ENCODE assay signal across 16 cellular contexts in genomic region chr6:44732243-44732642, GRCh38.
A peak's percentile ranks its signal among the peaks of the same experiment; 100 is the strongest.
DNase-seq lines count a peak whose midpoint lies in the region; ATAC-seq and TF ChIP-seq lines count a peak whose summit lies in the region.
"Had no signal": no experiment of that assay in that cellular context is flagged by ENCODE, and none has a peak within 500 bp of the region (broad histone marks: within the 10 kb centered on the region; RNA-seq: fewer than 3 reads in every experiment).

No MANE protein-coding gene starts in this region.

- intact Hi-C loops in Right ventricle myocardium inferior (cut with DNase I): no loop called here
- intact Hi-C loops in PC-3 (cut with micrococcal nuclease): loop anchor here (5.0 kb wide), 2 partner anchors 75 to 1190 kb away; no protein-coding TSS in a partner anchor

- CTCF ChIA-PET in PC-3 (lab: Charles Lee): no interaction called here

- ATAC-seq in Right ventricle myocardium inferior (no peak), GM18502 (IDR thresholded peaks at IDR 0.05; ENCODE audit: poor library complexity, unreplicated experiment) (no peak), PC-3 (no peak), GM18519 (IDR thresholded peaks at IDR 0.05; ENCODE audit: low FRiP score, unreplicated experiment) (no peak)
- ATAC-seq: HCT116 had no signal

- no peaks in the 10 kb centered on the region for H3K27me3 Mint-ChIP-seq in neural crest cell (ENCODE audit: low read depth)
- H3K27me3 Mint-ChIP-seq: CD4-positive, alpha-beta T cell had no signal

- H3K4me2 ChIP-seq in PC-3 (ENCODE audit: low read length): no peak overlapping the region
- H3K4me2 ChIP-seq: BLaER1 treated with 17β-estradiol and CSF1 and Interleukin-3, amounts not matched to agents 10 nM and 100 nM had no signal

- no peaks in the 10 kb centered on the region for H4K20me1 ChIP-seq in PC-3 (ENCODE audit: low read length)
- H4K20me1 ChIP-seq: BLaER1 treated with 17β-estradiol and CSF1 and Interleukin-3, amounts not matched to agents 10 nM and 100 nM had no signal

- peaks cover 8% of the 10 kb centered on the region for H3K4me1 Mint-ChIP-seq in neural crest cell

- no peak for TF ChIP-seq CTCF in right atrium auricular region (IDR thresholded peaks at IDR 0.05)
- TF ChIP-seq CTCF in VCaP (conservative IDR thresholded peaks at IDR 0.05): no peak
- TF ChIP-seq CTCF in neural crest cell (conservative IDR thresholded peaks at IDR 0.05): no peak
- no peak for TF ChIP-seq CTCF in PC-3 (conservative IDR thresholded peaks at IDR 0.05; ENCODE audit: low read depth, low read length)

- no peak overlapping the region for H2AFZ ChIP-seq in PC-3 (ENCODE audit: low read length)
- H2AFZ ChIP-seq: GM23248 had no signal

- H3K4me3 Mint-ChIP-seq in neural crest cell: no peak overlapping the region
- H3K4me3 Mint-ChIP-seq: CD4-positive, alpha-beta T cell had no signal

- peak overlapping the region; percentile 36 for H3K27ac Mint-ChIP-seq in neural crest cell (ENCODE audit: unreplicated experiment)
- H3K27ac Mint-ChIP-seq: CD4-positive, alpha-beta T cell had no signal

- H3K27ac ChIP-seq in right atrium auricular region (no peak overlapping the region), VCaP (peak overlapping the region; percentile 97), PC-3 (ENCODE audit: low read length) (no peak overlapping the region)
- H3K27ac ChIP-seq: BLaER1 treated with 17β-estradiol and CSF1 and Interleukin-3, amounts not matched to agents 10 nM and 100 nM; GM23248 had no signal

- DNase-seq in right atrium auricular region (ENCODE audit: low spot score): peak; percentile 16
- no peak for DNase-seq in Right ventricle myocardium inferior (ENCODE audit: missing footprints)
- no peak for DNase-seq in neural crest cell (ENCODE audit: low read depth, low spot score)
- no peak for DNase-seq in NCI-H510A treated with DMSO at 0.1 percent for 48 hours (lab: John Stamatoyannopoulos, UW)
- DNase-seq in PC-3: no peak
- DNase-seq: ACHN; CD4-positive, alpha-beta T cell; DMS153; GM23248; IMR-90; KBM-7 had no signal

- H3F3A ChIP-seq in PC-3 (ENCODE audit: low read length, unreplicated experiment): no peaks in the 10 kb centered on the region

- H3K36me3 ChIP-seq in right atrium auricular region (no peaks in the 10 kb centered on the region), PC-3 (ENCODE audit: low read depth, low read length) (no peaks in the 10 kb centered on the region)
- H3K36me3 ChIP-seq: BLaER1 treated with 17β-estradiol and CSF1 and Interleukin-3, amounts not matched to agents 10 nM and 100 nM had no signal

- POLR2A ChIA-PET in PC-3 (lab: Charles Lee; ENCODE audit: unreplicated experiment): no interaction called here

- H3K4me3 ChIP-seq in right atrium auricular region (no peak overlapping the region), PC-3 (ENCODE audit: low read length) (no peak overlapping the region)
- H3K4me3 ChIP-seq: BLaER1 treated with 17β-estradiol and CSF1 and Interleukin-3, amounts not matched to agents 10 nM and 100 nM; GM23248 had no signal

- no peaks in the 10 kb centered on the region for H3K79me2 ChIP-seq in PC-3 (ENCODE audit: low read length)

- no peak overlapping the region for H3K9ac ChIP-seq in PC-3 (ENCODE audit: low read length)
- H3K9ac ChIP-seq: BLaER1 treated with 17β-estradiol and CSF1 and Interleukin-3, amounts not matched to agents 10 nM and 100 nM; GM23248 had no signal

- H3K27me3 ChIP-seq in right atrium auricular region: no peaks in the 10 kb centered on the region
- H3K27me3 ChIP-seq in PC-3 (ENCODE audit: low read length): no peaks in the 10 kb centered on the region
- H3K27me3 ChIP-seq: BLaER1 treated with 17β-estradiol and CSF1 and Interleukin-3, amounts not matched to agents 10 nM and 100 nM had no signal

- H3K36me3 Mint-ChIP-seq in neural crest cell (ENCODE audit: low read depth): no peaks in the 10 kb centered on the region

- BruUV-seq in PC-3 (replicated peaks; lab: Mats Ljungman, UMichigan): no TSS peak

- peaks cover 3% of the 10 kb centered on the region for H3K9me3 Mint-ChIP-seq in neural crest cell
- H3K9me3 Mint-ChIP-seq: CD4-positive, alpha-beta T cell had no signal

- H3K4me1 ChIP-seq in right atrium auricular region (no peaks in the 10 kb centered on the region), PC-3 (ENCODE audit: insufficient read depth, low read length) (peaks cover 33% of the 10 kb centered on the region)

- H3K9me3 ChIP-seq in right atrium auricular region (no peaks in the 10 kb centered on the region), PC-3 (ENCODE audit: low read length) (no peaks in the 10 kb centered on the region)
- H3K9me3 ChIP-seq: BLaER1 treated with 17β-estradiol and CSF1 and Interleukin-3, amounts not matched to agents 10 nM and 100 nM had no signal

- no peaks in the 10 kb centered on the region for H3K9me2 ChIP-seq in PC-3 (replicated peaks; ENCODE audit: low read length)
